In genomic region chr12:125533434-125534029, GRCh38 we compare ENCODE assay signal across 8 cellular contexts.
DNase-seq lines count a peak whose midpoint lies in the region; ATAC-seq and TF ChIP-seq lines count a peak whose summit lies in the region.

No MANE protein-coding gene starts in this region.

- intact Hi-C loops in activated naive CD4-positive, alpha-beta T cell treated with anti-CD3 and anti-CD28 coated beads for 36 hours (cut with micrococcal nuclease) = loop anchor here (10.0 kb wide), 1 partner anchor 349 kb away; the partner anchor contains the start of gene TMEM132B
- intact Hi-C loops in psoas muscle (cut with DNase I) = no loop called here

- no peaks in the 10 kb centered on the region for H3K9me3 Mint-ChIP-seq in activated naive CD4-positive, alpha-beta T cell treated with anti-CD3 and anti-CD28 coated beads for 36 hours

- 8 to 9% (median 8%) methylated on average over 29 of the region's 29 CpGs for WGBS in psoas muscle, 3 donors

- H3K27ac ChIP-seq in RWPE1 (no peak overlapping the region), psoas muscle (no peak overlapping the region)

- H3K27me3 Mint-ChIP-seq in activated naive CD4-positive, alpha-beta T cell treated with anti-CD3 and anti-CD28 coated beads for 36 hours (ENCODE audit: low read depth) = peaks cover 6% of the 10 kb centered on the region

- H3K27me3 ChIP-seq in psoas muscle (ENCODE audit: insufficient read depth in 3 of 3, low read length in 2 of 3) = peaks cover 0 to 13% (median 0%) of the 10 kb centered on the region in 3 donors

- H3K27ac Mint-ChIP-seq in activated naive CD4-positive, alpha-beta T cell treated with anti-CD3 and anti-CD28 coated beads for 36 hours = no peak overlapping the region

- no peak overlapping the region for H3K4me3 ChIP-seq in fibroblast of the aortic adventitia (ENCODE audit: low read depth, low read length)
- no peak overlapping the region for H3K4me3 ChIP-seq in psoas muscle

- ATAC-seq in HG02885 (IDR thresholded peaks at IDR 0.05; ENCODE audit: poor library complexity, unreplicated experiment) (peak; percentile 64), psoas muscle (no peak), HG02973 (IDR thresholded peaks at IDR 0.05; ENCODE audit: unreplicated experiment) (no peak)

- H3K4me3 Mint-ChIP-seq in activated naive CD4-positive, alpha-beta T cell treated with anti-CD3 and anti-CD28 coated beads for 36 hours = no peak overlapping the region

- CTCF ChIA-PET in activated naive CD4-positive, alpha-beta T cell treated with anti-CD3 and anti-CD28 coated beads for 36 hours (lab: Charles Lee) = interaction anchor here (0.6 to 1.3 kb wide), 2 partner anchors 9 to 1697 kb away, joined by 3 read pairs; no protein-coding TSS in a partner anchor
- CTCF ChIA-PET in RWPE1 (lab: Yijun Ruan, JAX) = interaction anchor here (0.6 kb wide), 1 partner anchor 272 kb away, joined by 4 read pairs; no protein-coding TSS in a partner anchor

- no peaks in the 10 kb centered on the region for H3K36me3 ChIP-seq in psoas muscle (ENCODE audit: insufficient read depth in 1 of 2, low read depth in 1 of 2)

- no peaks in the 10 kb centered on the region for H3K9me3 ChIP-seq in psoas muscle

- no peaks in the 10 kb centered on the region for H3K36me3 Mint-ChIP-seq in activated naive CD4-positive, alpha-beta T cell treated with anti-CD3 and anti-CD28 coated beads for 36 hours (ENCODE audit: low read depth)

- no peaks in the 10 kb centered on the region for H3K4me1 ChIP-seq in psoas muscle

- TF ChIP-seq CTCF in RWPE1 (conservative IDR thresholded peaks at IDR 0.05; ENCODE audit: low read depth) = peak; percentile 87
- peak; percentile 62 for TF ChIP-seq CTCF in fibroblast of the aortic adventitia (IDR thresholded peaks at IDR 0.05; ENCODE audit: insufficient read depth, low read length)
- TF ChIP-seq CTCF in psoas muscle (IDR thresholded peaks at IDR 0.05) = peak; percentile 29

- DNase-seq in activated naive CD4-positive, alpha-beta T cell treated with anti-CD3 and anti-CD28 coated beads for 36 hours = peak; percentile 38
- DNase-seq in activated naive CD4-positive, alpha-beta T cell (lab: John Stamatoyannopoulos, UW) = no peak
- DNase-seq in RWPE1 (ENCODE audit: low spot score) (peak; percentile 42), fibroblast of the aortic adventitia (ENCODE audit: low read depth) (peak; percentile 10), psoas muscle (no peak), AG08395 (ENCODE audit: low spot score) (no peak)

- POLR2A ChIA-PET in RWPE1 (lab: Yijun Ruan, JAX; ENCODE audit: low non-redundant PET) = no interaction called here

- no peaks in the 10 kb centered on the region for H3K4me1 Mint-ChIP-seq in activated naive CD4-positive, alpha-beta T cell treated with anti-CD3 and anti-CD28 coated beads for 36 hours (ENCODE audit: low read depth)

Comparison
In these comparisons a context has a peak if more than half of its experiments do, and no peak if none do; other contexts are left out.
1. DNase-seq: peak in activated naive CD4-positive, alpha-beta T cell treated with anti-CD3 and anti-CD28 coated beads for 36 hours (single experiment), RWPE1 (single experiment) and fibroblast of the aortic adventitia (single experiment); none in activated naive CD4-positive, alpha-beta T cell (0 of 4), psoas muscle (0 of 2) and AG08395 (single experiment).
2. CTCF ChIP-seq: peak in every context shown above with its lines; median percentile 87 in RWPE1; 62 in fibroblast of the aortic adventitia; 29 in psoas muscle.